In genomic region chr5:143820451-143820850, GRCh38 we compare ENCODE assay signal across 25 cellular contexts. TPM values are rescaled to one million over a fixed set of nuclear protein-coding genes. Genes with fewer than 3 reads are reported as not detected.
DNase-seq lines count a peak whose midpoint lies in the region; ATAC-seq, FAIRE-seq and TF ChIP-seq lines count a peak whose summit lies in the region.
"Had no signal": no experiment of that assay in that cellular context is flagged by ENCODE, and none has a peak within 500 bp of the region (broad histone marks: within the 10 kb centered on the region; RNA-seq: fewer than 3 reads in every experiment).

No MANE protein-coding gene starts in this region.

- no peak overlapping the region for H3K23ac ChIP-seq in mesendoderm (ENCODE audit: low read length)

- no peaks in the 10 kb centered on the region for H3F3A ChIP-seq in GM23248 (ENCODE audit: insufficient read depth)

- TF ChIP-seq POLR2A in K562 (conservative IDR thresholded peaks at IDR 0.05), result no peak
- no peak for TF ChIP-seq POLR2A in esophagus muscularis mucosa (IDR thresholded peaks at IDR 0.05; ENCODE audit: low read depth)

- H2AFZ ChIP-seq in GM23248 (peak overlapping the region; percentile 23; the same call in 1 of the 2 replicates), K562 (ENCODE audit: low read depth, low read length) (no peak overlapping the region)

- H4K8ac ChIP-seq in mesendoderm (ENCODE audit: low read depth, low read length), result peak overlapping the region; percentile 56

- WGBS in GM23248 (ENCODE audit: low coverage in 1 of 2, low lambda C conversion rate in 2 of 2, missing lambda C conversion rate in 2 of 2), 2 experiments, result 66 to 72% methylated on average over 2 of the region's 2 CpGs
- WGBS in K562 (ENCODE audit: insufficient coverage, low coverage, missing lambda C conversion rate), result 0% methylated on average over 2 of the region's 2 CpGs
- no CpG with 5 or more reads among the region's 2 CpGs for WGBS in mesendoderm (ENCODE audit: extremely low coverage, insufficient coverage, low lambda C conversion rate)
- WGBS in esophagus muscularis mucosa, result 79% methylated on average over 2 of the region's 2 CpGs

- no peak overlapping the region for H3K18ac ChIP-seq in mesendoderm (ENCODE audit: low read length)

- no peaks in the 10 kb centered on the region for H3K79me1 ChIP-seq in mesendoderm (ENCODE audit: low read length)

- H2AK5ac ChIP-seq in mesendoderm (ENCODE audit: low read length), result no peak overlapping the region

- no peaks in the 10 kb centered on the region for H3K9me1 ChIP-seq in K562 (ENCODE audit: control insufficient read depth, insufficient read depth, low read length)

- H3K27ac ChIP-seq in BLaER1 (peak overlapping the region; percentile 53), GM23248 (no peak overlapping the region), K562 (ENCODE audit: extremely low read depth, low read depth, low read length) (no peak overlapping the region), mesendoderm (ENCODE audit: low read depth, low read length) (no peak overlapping the region), esophagus muscularis mucosa (replicated peaks in 1 of 4) (no peak overlapping the region)
- H3K27ac ChIP-seq: Peyer's patch, SJCRH30 had no signal

- TF ChIP-seq RAD21 in K562 (CRISPR knock-in tag; conservative IDR thresholded peaks at IDR 0.05 in 1 of 2, IDR thresholded peaks at IDR 0.05 in 1 of 2), result no peak

- TF ChIP-seq EP300 in K562 (IDR thresholded peaks at IDR 0.05; ENCODE audit: low read length), result no peak
- TF ChIP-seq EP300 in esophagus muscularis mucosa (IDR thresholded peaks at IDR 0.05), result no peak

- no peak for ATAC-seq in K562

- TF ChIP-seq CTCF in K562 (IDR thresholded peaks at IDR 0.05 in 2 of 3, conservative IDR thresholded peaks at IDR 0.05 in 1 of 3; ENCODE audit: insufficient read depth in 2 of 3, low read depth in 1 of 3, low read length in 3 of 3) (no peak), esophagus muscularis mucosa (IDR thresholded peaks at IDR 0.05) (no peak)

- peak; percentile 42 for DNase-seq in GM23248
- DNase-seq in K562 (ENCODE audit: extremely low read depth in 1 of 4, low spot score in 3 of 4), result no peak
- DNase-seq in mesendoderm, result no peak
- DNase-seq in esophagus muscularis mucosa (ENCODE audit: extremely low spot score), result no peak
- DNase-seq in islet precursor cell, result no peak
- no peak for DNase-seq in pons (ENCODE audit: low spot score)
- DNase-seq in DMS 273 (lab: John Stamatoyannopoulos, UW; ENCODE audit: unreplicated experiment), result no peak
- DNase-seq: CD4-positive, alpha-beta memory T cell; DMS79 treated with DMSO at 0.1 percent for 48 hours; MM.1S; NCI-H1048; NCI-H1436; NCI-H2029; NCI-H226; NCI-H510A treated with DMSO at 0.1 percent for 48 hours; NCI-H774; NK-92 treated with Interleukin-12 subunit alpha and Interleukin-12 subunit beta, amount 100 ng/mL, for 24 hours; Peyer's patch; T-helper 1 cell had no signal

- H3K4ac ChIP-seq in mesendoderm (ENCODE audit: low read depth, low read length), result no peak overlapping the region

- H3K4me1 ChIP-seq in BLaER1 (peaks cover 58% of the 10 kb centered on the region), GM23248 (ENCODE audit: insufficient read depth) (peaks cover 18% of the 10 kb centered on the region), K562 (replicated peaks in 1 of 2; ENCODE audit: control insufficient read depth in 2 of 2, insufficient read depth in 2 of 2, low read length in 2 of 2) (no peaks in the 10 kb centered on the region), mesendoderm (ENCODE audit: control insufficient read depth, low read depth, low read length) (no peaks in the 10 kb centered on the region), esophagus muscularis mucosa (peaks cover 5 to 8% (median 6%) of the 10 kb centered on the region in 4 donors)
- H3K4me1 ChIP-seq: HAP-1, SJCRH30 had no signal

- H3K9me2 ChIP-seq in GM23248 (ENCODE audit: insufficient read depth), result no peaks in the 10 kb centered on the region

- H3K4me2 ChIP-seq in BLaER1 (peak overlapping the region; percentile 41), GM23248 (ENCODE audit: unreplicated experiment) (no peak overlapping the region), K562 (ENCODE audit: insufficient read depth, low read length) (no peak overlapping the region), mesendoderm (ENCODE audit: low read length) (no peak overlapping the region)

- no TSS peak for BruUV-seq in K562 (replicated peaks; lab: Mats Ljungman, UMichigan)

- H4K5ac ChIP-seq in mesendoderm (ENCODE audit: low read length), result no peak overlapping the region

- H3K9ac ChIP-seq in BLaER1, result no peak overlapping the region
- no peak overlapping the region for H3K9ac ChIP-seq in GM23248
- no peak overlapping the region for H3K9ac ChIP-seq in K562 (ENCODE audit: insufficient read depth in 1 of 2, low read depth in 2 of 2, low read length in 2 of 2)
- H3K9ac ChIP-seq in mesendoderm (ENCODE audit: low read length), result no peak overlapping the region

- peaks cover 21% of the 10 kb centered on the region; the same call in 1 of the 2 replicates for H3K36me3 ChIP-seq in BLaER1
- no peaks in the 10 kb centered on the region for H3K36me3 ChIP-seq in GM23248 (ENCODE audit: low read depth)
- no peaks in the 10 kb centered on the region for H3K36me3 ChIP-seq in K562 (ENCODE audit: control insufficient read depth, insufficient read depth, low read length)
- H3K36me3 ChIP-seq in mesendoderm (ENCODE audit: control insufficient read depth, insufficient read depth, low read length), result no peaks in the 10 kb centered on the region
- H3K36me3 ChIP-seq in esophagus muscularis mucosa, result no peaks in the 10 kb centered on the region
- H3K36me3 ChIP-seq: HAP-1, Peyer's patch, SJCRH30 had no signal

- in situ Hi-C loops in GM23248 (cut with MboI), result no loop called here
- in situ Hi-C loops in K562 (cut with MboI), result loop anchor here (10.0 kb wide), 1 partner anchor 896 kb away; no protein-coding TSS in a partner anchor

- H3K9me3 ChIP-seq in BLaER1, result peaks cover 36% of the 10 kb centered on the region
- no peaks in the 10 kb centered on the region for H3K9me3 ChIP-seq in GM23248 (ENCODE audit: low read depth)
- H3K9me3 ChIP-seq in K562 (replicated peaks; ENCODE audit: control insufficient read depth, insufficient read depth, low read depth, low read length), result no peaks in the 10 kb centered on the region
- H3K9me3 ChIP-seq in esophagus muscularis mucosa, result no peaks in the 10 kb centered on the region
- H3K9me3 ChIP-seq: HAP-1, Peyer's patch, SJCRH30 had no signal

- no peak overlapping the region for H3K4me3 ChIP-seq in BLaER1
- H3K4me3 ChIP-seq in GM23248, result no peak overlapping the region
- no peak overlapping the region for H3K4me3 ChIP-seq in K562
- no peak overlapping the region for H3K4me3 ChIP-seq in mesendoderm (ENCODE audit: low read length)
- no peak overlapping the region for H3K4me3 ChIP-seq in esophagus muscularis mucosa
- H3K4me3 ChIP-seq: HAP-1, Peyer's patch, SJCRH30 had no signal

- H4K20me1 ChIP-seq in BLaER1 (no peaks in the 10 kb centered on the region), GM23248 (ENCODE audit: insufficient read depth) (no peaks in the 10 kb centered on the region), K562 (replicated peaks; ENCODE audit: control insufficient read depth, insufficient read depth, low read length) (peaks cover 3% of the 10 kb centered on the region; the same call in 1 of the 2 replicates)

- no peak overlapping the region for H2BK120ac ChIP-seq in mesendoderm (ENCODE audit: low read depth, low read length)

- intact Hi-C loops in K562 (cut with micrococcal nuclease), result loop anchor here (10.0 kb wide), 1 partner anchor 616 kb away; no protein-coding TSS in a partner anchor
- intact Hi-C loops in esophagus muscularis mucosa (cut with DNase I), result loop anchor here (10.0 kb wide), 1 partner anchor 816 kb away; no protein-coding TSS in a partner anchor

- peak; percentile 19 for FAIRE-seq in K562 (lab: Jason Lieb, UNC)
- FAIRE-seq: GM12891 had no signal

- H3K27me3 ChIP-seq in BLaER1 (no peaks in the 10 kb centered on the region), GM23248 (replicated peaks; ENCODE audit: insufficient read depth) (no peaks in the 10 kb centered on the region), K562 (ENCODE audit: control insufficient read depth in 2 of 2, insufficient read depth in 2 of 2, low read length in 2 of 2) (no peaks in the 10 kb centered on the region), mesendoderm (ENCODE audit: insufficient read depth, low read length, poor library complexity) (no peaks in the 10 kb centered on the region), esophagus muscularis mucosa (no peaks in the 10 kb centered on the region)
- H3K27me3 ChIP-seq: Peyer's patch, SJCRH30 had no signal

- H2BK15ac ChIP-seq in mesendoderm (replicated peaks; ENCODE audit: low read depth), result no peak overlapping the region

- H3K79me2 ChIP-seq in GM23248 (ENCODE audit: insufficient read depth) (no peaks in the 10 kb centered on the region), K562 (ENCODE audit: control insufficient read depth, insufficient read depth, low read length) (no peaks in the 10 kb centered on the region), mesendoderm (ENCODE audit: control insufficient read depth, insufficient read depth, low read length) (no peaks in the 10 kb centered on the region)

- POLR2A ChIA-PET in K562 (lab: Yijun Ruan, JAX), result no interaction called here

- H2BK5ac ChIP-seq in mesendoderm (ENCODE audit: low read length), result no peak overlapping the region

- CTCF ChIA-PET in K562 (lab: Yijun Ruan, JAX; ENCODE audit: low intra/inter-chr PET ratio), result no interaction called here

- no peak overlapping the region for H3K56ac ChIP-seq in mesendoderm (ENCODE audit: low read length)

RNA-seq across cellular contexts. Expression of gene HMHB1, which starts 8.5 kb away (rescaled TPM):
- total RNA-seq in GM23248 (2014; rRNA removed; shearing (Covaris generic)), result not detected in 2 replicates
- polyA plus RNA-seq in GM23248 (2016; fragmentation: Nextera tagmentation; extraction: Ambion mirVana) (not detected in 2 replicates), K562 (2011; rRNA removed) (not detected in 2 replicates), K562 (2014; fragmentation: Illumina TruSeq; extraction: Trizol) (not detected in 2 replicates), K562 (2014; fragmentation: Nextera tagmentation; extraction: Ambion mirVana) (not detected), K562 (2014; rRNA removed) (not detected in 2 replicates)
- not detected in 2 replicates for total RNA-seq in K562 (2011; cell fraction: chromatin; rRNA removed; ENCODE audit: low replicate concordance)
- total RNA-seq in K562 (2011; cell fraction: nucleolus; rRNA removed), result not detected in 2 replicates
- not detected in 2 replicates for total RNA-seq in K562 (2011; cell fraction: nucleoplasm; rRNA removed)
- total RNA-seq in K562 (2014; rRNA removed) (not detected in 2 replicates), K562 (2014; rRNA removed; fragmentation: Illumina TruSeq; extraction: Trizol) (not detected in 2 replicates), K562 (2015; rRNA removed; fragmentation: Illumina TruSeq; extraction: Trizol) (not detected in 2 replicates), K562 (2021) (not detected in 2 replicates), esophagus muscularis mucosa (not detected)
- not detected in 2 replicates for polyA plus RNA-seq in K562 (2011; cell fraction: cytosol; rRNA removed)
- polyA plus RNA-seq in K562 (2011; cell fraction: nucleus; rRNA removed), result not detected in 2 replicates
- polyA plus RNA-seq in K562 (2012), result not detected in 2 replicates
- polyA minus RNA-seq in K562 (2011; rRNA and poly(A)+ RNA removed), result not detected in 2 replicates
- polyA minus RNA-seq in K562 (2011; cell fraction: cytosol; rRNA and poly(A)+ RNA removed), result not detected in 2 replicates
- not detected in 2 replicates for polyA minus RNA-seq in K562 (2011; cell fraction: nucleus; rRNA and poly(A)+ RNA removed)
- polyA plus RNA-seq in mesendoderm (2013, experiment 1 of 2), result not detected
- not detected for polyA plus RNA-seq in mesendoderm (2013, experiment 2 of 2)
- total RNA-seq: A673; CD4-positive, alpha-beta memory T cell; Peyer's patch; SJCRH30 had no signal
- polyA plus RNA-seq: BJ; CD4-positive, alpha-beta memory T cell had no signal
